In genomic region chr2:26769501-26769850, GRCh38 we compare ENCODE assay signal across 10 cellular contexts. TPM values are rescaled to one million over a fixed set of nuclear protein-coding genes. Genes with fewer than 3 reads are reported as not detected.
A peak's percentile ranks its signal among the peaks of the same experiment; 100 is the strongest.
DNase-seq lines count a peak whose midpoint lies in the region; ATAC-seq, FAIRE-seq and TF ChIP-seq lines count a peak whose summit lies in the region.
"Had no signal": no experiment of that assay in that cellular context is flagged by ENCODE, and none has a peak within 500 bp of the region (broad histone marks: within the 10 kb centered on the region; RNA-seq: fewer than 3 reads in every experiment).

No MANE protein-coding gene starts in this region.

- no CpG with 5 or more reads among the region's 4 CpGs for WGBS in gastroesophageal sphincter (ENCODE audit: low coverage in 1 of 2), 2 donors
- WGBS in pancreas, 2 donors, result 62 to 69% methylated on average over 4 of the region's 4 CpGs

- ATAC-seq in CD4-positive, alpha-beta T cell (ENCODE audit: poor library complexity), result no peak
- peak; percentile 0 for ATAC-seq in gastroesophageal sphincter
- ATAC-seq in GM21825 (IDR thresholded peaks at IDR 0.05; ENCODE audit: unreplicated experiment), result no peak
- ATAC-seq in pancreas, result no peak

- TF ChIP-seq EP300 in gastroesophageal sphincter (IDR thresholded peaks at IDR 0.05), result no peak

- peaks cover 14 to 97% (median 64%) of the 10 kb centered on the region in 3 donors for H3K4me1 ChIP-seq in gastroesophageal sphincter
- peaks cover 24% of the 10 kb centered on the region for H3K4me1 ChIP-seq in rectal smooth muscle tissue (ENCODE audit: control insufficient read depth, insufficient read depth, low read length)
- peaks cover 19 to 34% (median 23%) of the 10 kb centered on the region in 3 donors for H3K4me1 ChIP-seq in pancreas

- CTCF ChIA-PET in CD4-positive, alpha-beta T cell (lab: Charles Lee), result no interaction called here
- CTCF ChIA-PET in activated naive CD4-positive, alpha-beta T cell treated with anti-CD3 and anti-CD28 coated beads, Interleukin-2, amount 10 ng/mL, durations not matched to agents 7 days and 5 days (lab: Charles Lee), result no interaction called here

- H3K4me3 ChIP-seq in gastroesophageal sphincter (no peak overlapping the region), rectal smooth muscle tissue (ENCODE audit: low read length) (no peak overlapping the region), pancreas (no peak overlapping the region)

- no peak for TF ChIP-seq POLR2A in gastroesophageal sphincter (IDR thresholded peaks at IDR 0.05)

- DNase-seq in CD4-positive, alpha-beta T cell, result no peak
- DNase-seq in endothelial cell (ENCODE audit: low spot score), result no peak
- no peak for DNase-seq in activated naive CD4-positive, alpha-beta T cell treated with anti-CD3 and anti-CD28 coated beads, Interleukin-2, amount 10 ng/mL, durations not matched to agents 7 days and 5 days
- no peak for DNase-seq in pancreas
- DNase-seq: NCI-H1105 treated with DMSO at 0.1 percent for 48 hours had no signal

- no peaks in the 10 kb centered on the region for H3K9me3 ChIP-seq in CD4-positive, alpha-beta T cell (ENCODE audit: control insufficient read depth, low read length)
- H3K9me3 ChIP-seq in gastroesophageal sphincter (no peaks in the 10 kb centered on the region), pancreas (no peaks in the 10 kb centered on the region)

- no peak for FAIRE-seq in pancreas (lab: Jason Lieb, UNC)
- FAIRE-seq: frontal cortex had no signal

- peaks cover 23% of the 10 kb centered on the region for H3K36me3 Mint-ChIP-seq in CD4-positive, alpha-beta T cell (ENCODE audit: low read depth)
- no peaks in the 10 kb centered on the region for H3K36me3 Mint-ChIP-seq in endothelial cell (ENCODE audit: low read depth, unreplicated experiment)
- H3K36me3 Mint-ChIP-seq in activated naive CD4-positive, alpha-beta T cell treated with anti-CD3 and anti-CD28 coated beads, Interleukin-2, amount 10 ng/mL, durations not matched to agents 7 days and 5 days, result peaks cover 8% of the 10 kb centered on the region

- no peaks in the 10 kb centered on the region for H3K27me3 Mint-ChIP-seq in CD4-positive, alpha-beta T cell
- peaks cover 2% of the 10 kb centered on the region for H3K27me3 Mint-ChIP-seq in endothelial cell (ENCODE audit: unreplicated experiment)
- H3K27me3 Mint-ChIP-seq in activated naive CD4-positive, alpha-beta T cell treated with anti-CD3 and anti-CD28 coated beads, Interleukin-2, amount 10 ng/mL, durations not matched to agents 7 days and 5 days, result no peaks in the 10 kb centered on the region

- no peaks in the 10 kb centered on the region for H3K27me3 ChIP-seq in CD4-positive, alpha-beta T cell (ENCODE audit: control insufficient read depth, insufficient read depth, low read length)
- H3K27me3 ChIP-seq in gastroesophageal sphincter (no peaks in the 10 kb centered on the region), rectal smooth muscle tissue (ENCODE audit: control insufficient read depth, insufficient read depth, low read length) (no peaks in the 10 kb centered on the region), pancreas (no peaks in the 10 kb centered on the region)

- H3K4me3 Mint-ChIP-seq in CD4-positive, alpha-beta T cell, result peak overlapping the region; percentile 25
- no peak overlapping the region for H3K4me3 Mint-ChIP-seq in endothelial cell (ENCODE audit: unreplicated experiment)
- H3K4me3 Mint-ChIP-seq in activated naive CD4-positive, alpha-beta T cell treated with anti-CD3 and anti-CD28 coated beads, Interleukin-2, amount 10 ng/mL, durations not matched to agents 7 days and 5 days, result no peak overlapping the region

- POLR2A ChIA-PET in CD4-positive, alpha-beta T cell (lab: Charles Lee), result no interaction called here

- H3K36me3 ChIP-seq in gastroesophageal sphincter (peaks cover 0 to 6% of the 10 kb centered on the region in 2 donors), rectal smooth muscle tissue (ENCODE audit: control insufficient read depth, insufficient read depth, low read length) (peaks cover 4% of the 10 kb centered on the region), pancreas (no peaks in the 10 kb centered on the region)

- intact Hi-C loops in CD4-positive, alpha-beta T cell (cut with DNase I, micrococcal nuclease), result loop anchor here in 1 of 2 experiments (10.0 kb wide), 1 partner anchor 1125 kb away; the partner anchor contains the start of genes BABAM2 and RBKS
- intact Hi-C loops in pancreas (cut with DNase I), result no loop called here

- peak overlapping the region; percentile 92 for H3K27ac Mint-ChIP-seq in CD4-positive, alpha-beta T cell
- no peak overlapping the region for H3K27ac Mint-ChIP-seq in endothelial cell (ENCODE audit: unreplicated experiment)
- no peak overlapping the region for H3K27ac Mint-ChIP-seq in activated naive CD4-positive, alpha-beta T cell treated with anti-CD3 and anti-CD28 coated beads, Interleukin-2, amount 10 ng/mL, durations not matched to agents 7 days and 5 days

- H3K9me3 Mint-ChIP-seq in CD4-positive, alpha-beta T cell, result no peaks in the 10 kb centered on the region
- H3K9me3 Mint-ChIP-seq in endothelial cell (ENCODE audit: unreplicated experiment), result no peaks in the 10 kb centered on the region
- no peaks in the 10 kb centered on the region for H3K9me3 Mint-ChIP-seq in activated naive CD4-positive, alpha-beta T cell treated with anti-CD3 and anti-CD28 coated beads, Interleukin-2, amount 10 ng/mL, durations not matched to agents 7 days and 5 days

- H3K27ac ChIP-seq in CD4-positive, alpha-beta T cell (ENCODE audit: low read depth, low read length), result no peak overlapping the region
- peak overlapping the region; percentile 100 for H3K27ac ChIP-seq in VCaP
- peak overlapping the region; percentile 13 to 95 (median 81) for H3K27ac ChIP-seq in gastroesophageal sphincter
- peak overlapping the region; percentile 48 for H3K27ac ChIP-seq in rectal smooth muscle tissue (ENCODE audit: low read depth, low read length)
- peak overlapping the region in 2 of 4 donors; percentile 22 to 38 for H3K27ac ChIP-seq in pancreas

- H3K9ac ChIP-seq in rectal smooth muscle tissue (ENCODE audit: low read length), result no peak overlapping the region

- no peak for TF ChIP-seq CTCF in CD4-positive, alpha-beta T cell (IDR thresholded peaks at IDR 0.05)
- TF ChIP-seq CTCF in VCaP (conservative IDR thresholded peaks at IDR 0.05), result no peak
- no peak for TF ChIP-seq CTCF in gastroesophageal sphincter (IDR thresholded peaks at IDR 0.05)
- no peak for TF ChIP-seq CTCF in endothelial cell (IDR thresholded peaks at IDR 0.05; ENCODE audit: unreplicated experiment)
- TF ChIP-seq CTCF in pancreas (IDR thresholded peaks at IDR 0.05), result no peak

- H3K4me1 Mint-ChIP-seq in CD4-positive, alpha-beta T cell (ENCODE audit: low read depth), result peaks cover 82% of the 10 kb centered on the region
- H3K4me1 Mint-ChIP-seq in endothelial cell (ENCODE audit: unreplicated experiment), result peaks cover 13% of the 10 kb centered on the region
- peaks cover 58% of the 10 kb centered on the region for H3K4me1 Mint-ChIP-seq in activated naive CD4-positive, alpha-beta T cell treated with anti-CD3 and anti-CD28 coated beads, Interleukin-2, amount 10 ng/mL, durations not matched to agents 7 days and 5 days

RNA-seq across cellular contexts. Expression of gene SLC35F6, which starts 5.4 kb away (rescaled TPM):
- 10 to 100 TPM; 32.0 to 34.2 TPM for total RNA-seq in CD4-positive, alpha-beta T cell
- total RNA-seq in gastroesophageal sphincter, result 10 to 100 TPM; 20.2 to 47.3 (median 38.2) TPM
- 23.8 TPM for total RNA-seq in endothelial cell (ENCODE audit: unreplicated experiment)
- 10 to 100 TPM; 10.1 to 21.9 (median 12.1) TPM for total RNA-seq in pancreas
- polyA plus RNA-seq in pancreas, result 1 to 10 TPM; 9.3 to 9.9 TPM

RNA-seq across cellular contexts. Expression of gene CENPA, which starts 16.4 kb away (rescaled TPM):
- 1 to 10 TPM; 1.0 to 1.1 TPM for total RNA-seq in CD4-positive, alpha-beta T cell
- not detected for total RNA-seq in gastroesophageal sphincter
- 3.9 TPM for total RNA-seq in endothelial cell (ENCODE audit: unreplicated experiment)
- total RNA-seq in pancreas, result 1 to 10 TPM in 1 of 6 donors, under 1 TPM in 2, not detected in 3; 0.47 to 1.2 (median 0.49) TPM
- under 1 TPM; 0.14 to 0.23 TPM for polyA plus RNA-seq in pancreas
